ENCODE assay signal across 33 cellular contexts in genomic region chr20:41370176-41370575, GRCh38. TPM values are rescaled to one million over a fixed set of nuclear protein-coding genes. Genes with fewer than 3 reads are reported as not detected.
"Had no signal": no experiment of that assay in that cellular context is flagged by ENCODE, and none has a peak within 500 bp of the region (broad histone marks: within the 10 kb centered on the region; RNA-seq: fewer than 3 reads in every experiment).

No MANE protein-coding gene starts in this region.

- H3K79me2 ChIP-seq: hepatocyte had no signal

- H3K36me3 ChIP-seq: colonic mucosa, gastroesophageal sphincter, left ventricle myocardium inferior, uterus had no signal

- ATAC-seq: activated T-helper 17 cell treated with anti-CD3 and anti-CD28 coated beads, Interleukin-2, amount 50 U/mL, for 72 hours; gastroesophageal sphincter; sciatic nerve; stimulated activated naive CD8-positive, alpha-beta T cell treated with anti-CD3 and anti-CD28 coated beads, Interleukin-15, amount 100 ng/mL, for 72 hours had no signal

- H3K4me1 Mint-ChIP-seq: activated CD4-positive, alpha-beta T cell treated with anti-CD3 and anti-CD28 coated beads, Interleukin-2, amount 10 ng/mL, durations not matched to agents 24 days and 14 days; activated T-helper 17 cell treated with anti-CD3 and anti-CD28 coated beads, Interleukin-2, amount 50 U/mL, for 72 hours had no signal

- H3K9me3 ChIP-seq: colonic mucosa, uterus had no signal

- H3K27me3 ChIP-seq: uterus had no signal

- H3K27ac Mint-ChIP-seq: activated CD4-positive, alpha-beta memory T cell treated with anti-CD3 and anti-CD28 coated beads, Interleukin-2, amount 10 ng/mL, durations not matched to agents 7 days and 5 days; activated CD4-positive, alpha-beta T cell treated with anti-CD3 and anti-CD28 coated beads, Interleukin-2, amount 10 ng/mL, durations not matched to agents 24 days and 14 days; activated T-cell treated with anti-CD3 and anti-CD28 coated beads, Interleukin-2, amount 50 U/mL, for 24 hours; activated T-helper 17 cell treated with anti-CD3 and anti-CD28 coated beads, Interleukin-2, amount 50 U/mL, for 72 hours; nephron; progenitor cell of endocrine pancreas; stimulated activated memory B cell treated with anti-CD40 and anti-IgM and Interleukin-4, amounts not matched to agents 10 μg/mL and 1 μg/mL and 100 μg/mL, for 72 hours; stimulated activated naive CD8-positive, alpha-beta T cell treated with anti-CD3 and anti-CD28 coated beads, Interleukin-15, amount 100 ng/mL, for 72 hours; T-helper 2 cell treated with Interferon-gamma antibody and Interleukin-4, amounts not matched to agents 5 μg/mL and 100 μg/mL, for 36 hours; type B pancreatic cell had no signal

- H3K9me3 Mint-ChIP-seq: activated CD4-positive, alpha-beta memory T cell treated with anti-CD3 and anti-CD28 coated beads, Interleukin-2, amount 10 ng/mL, durations not matched to agents 7 days and 5 days; activated CD4-positive, alpha-beta T cell treated with anti-CD3 and anti-CD28 coated beads, Interleukin-2, amount 10 ng/mL, durations not matched to agents 24 days and 14 days had no signal

- H3K4me2 ChIP-seq: hepatocyte had no signal

- H3K36me3 Mint-ChIP-seq: type B pancreatic cell had no signal

- H3K4me3 ChIP-seq: colonic mucosa, dorsolateral prefrontal cortex, gastroesophageal sphincter, hepatocyte, left ventricle myocardium inferior, lung, skin epidermis, uterus had no signal

- H3K4me1 ChIP-seq: colonic mucosa had no signal

- DNase-seq: activated CD4-positive, alpha-beta memory T cell treated with anti-CD3 and anti-CD28 coated beads, Interleukin-2, amount 10 ng/mL, durations not matched to agents 7 days and 5 days; activated CD4-positive, alpha-beta T cell treated with anti-CD3 and anti-CD28 coated beads, Interleukin-2, amount 10 ng/mL, durations not matched to agents 24 days and 14 days; activated CD4-positive, CD25-positive, alpha-beta regulatory T cell; activated CD8-positive, alpha-beta memory T cell treated with anti-CD3 and anti-CD28 coated beads, Interleukin-2, amount 50 U/mL, for 48 hours; activated gamma-delta T cell treated with Interleukin-2 at 50 U/mL for 16 hours; activated naive CD4-positive, alpha-beta T cell treated with anti-CD3 and anti-CD28 coated beads, Interleukin-2, amount 50 U/mL, for 16 hours; activated T-cell treated with anti-CD3 and anti-CD28 coated beads, Interleukin-2, amount 50 U/mL, for 24 hours; colonic mucosa; dorsolateral prefrontal cortex; effector memory CD4-positive, alpha-beta T cell; erythroblast; islet precursor cell; left ventricle myocardium inferior; stimulated activated CD4-positive, alpha-beta T cell treated with anti-CD3 and anti-CD28 coated beads, Interleukin-12 subunit alpha, Interleukin-12 subunit beta, amount 100 ng/mL, for 4 hours; stimulated activated CD4-positive, alpha-beta T cell treated with anti-CD3 and anti-CD28 coated beads, Interleukin-4, amount 100 ng/mL, for 4 hours; stimulated activated CD8-positive, alpha-beta memory T cell treated with anti-CD3 and anti-CD28 coated beads, Interleukin-4, amount 100 ng/mL, for 48 hours; stimulated activated naive CD8-positive, alpha-beta T cell treated with anti-CD3 and anti-CD28 coated beads, Interleukin-15, amount 100 ng/mL, for 72 hours; substantia nigra; uterus had no signal

- H2AFZ ChIP-seq: hepatocyte had no signal

- H3K4me3 Mint-ChIP-seq: activated CD4-positive, alpha-beta memory T cell treated with anti-CD3 and anti-CD28 coated beads, Interleukin-2, amount 10 ng/mL, durations not matched to agents 7 days and 5 days; activated CD4-positive, alpha-beta T cell treated with anti-CD3 and anti-CD28 coated beads, Interleukin-2, amount 10 ng/mL, durations not matched to agents 24 days and 14 days; activated T-cell treated with anti-CD3 and anti-CD28 coated beads, Interleukin-2, amount 50 U/mL, for 24 hours; activated T-helper 17 cell treated with anti-CD3 and anti-CD28 coated beads, Interleukin-2, amount 50 U/mL, for 72 hours; stimulated activated memory B cell treated with anti-CD40 and anti-IgM and Interleukin-4, amounts not matched to agents 10 μg/mL and 1 μg/mL and 100 μg/mL, for 72 hours; stimulated activated naive CD8-positive, alpha-beta T cell treated with anti-CD3 and anti-CD28 coated beads, Interleukin-15, amount 100 ng/mL, for 72 hours; T-helper 2 cell treated with Interferon-gamma antibody and Interleukin-4, amounts not matched to agents 5 μg/mL and 100 μg/mL, for 36 hours had no signal

- H3K27ac ChIP-seq: colonic mucosa, dorsolateral prefrontal cortex, gastroesophageal sphincter, hepatocyte, left ventricle myocardium inferior, skin epidermis, uterus had no signal

RNA-seq across cellular contexts. Expression of gene EMILIN3, which starts 3.6 kb away (rescaled TPM):
- total RNA-seq: activated CD4-positive, alpha-beta memory T cell treated with anti-CD3 and anti-CD28 coated beads, Interleukin-2, amount 10 ng/mL, durations not matched to agents 7 days and 5 days; activated T-helper 17 cell treated with anti-CD3 and anti-CD28 coated beads, Interleukin-2, amount 50 U/mL, for 72 hours; fibroblast of villous mesenchyme; mesenteric fat pad; renal cortical epithelial cell had no signal
